Comparison of ENCODE assay signal across 8 cellular contexts in the genomic region with DNA sequence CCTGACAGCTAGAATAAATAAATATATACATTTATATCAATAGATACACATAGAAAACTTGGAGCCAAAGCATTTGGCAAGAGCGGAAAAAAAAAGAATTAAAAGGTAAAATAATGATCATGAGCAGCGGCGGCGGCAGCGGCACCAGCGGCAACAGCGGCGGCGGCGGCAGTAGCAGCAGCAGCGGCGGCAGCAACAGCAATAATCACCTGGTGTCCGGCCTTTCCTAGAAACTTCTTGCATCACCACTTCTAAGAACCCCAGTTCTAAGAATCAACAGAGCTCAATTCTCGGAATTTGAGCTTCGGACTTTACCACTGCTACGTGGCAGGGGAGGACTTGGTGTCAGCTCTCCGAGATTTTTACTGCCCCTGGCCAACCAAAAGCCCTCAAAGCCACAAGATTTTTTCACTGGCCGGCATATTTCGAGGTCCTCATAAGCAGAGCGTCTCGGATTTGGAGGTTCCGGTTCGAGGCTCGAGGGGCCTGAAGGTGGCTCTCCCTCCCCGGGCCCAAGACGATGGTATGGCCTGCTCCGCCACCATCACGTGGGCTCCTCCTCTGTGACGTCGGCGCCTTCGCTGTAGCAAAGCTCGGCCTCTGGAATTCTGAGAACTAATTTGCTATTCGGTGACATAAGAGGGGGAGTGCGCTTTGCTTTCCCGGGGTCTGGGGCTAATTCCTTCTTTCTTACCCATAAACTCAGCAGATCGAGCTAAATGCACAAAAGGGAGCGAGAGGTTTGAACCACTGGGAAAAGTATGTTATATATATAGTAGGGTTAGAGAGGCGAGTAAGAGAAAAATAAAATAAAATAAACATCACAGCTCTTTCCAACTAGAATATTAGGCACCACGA. TPM values are rescaled to one million over a fixed set of nuclear protein-coding genes. Genes with fewer than 3 reads are reported as not detected.
DNase-seq lines count a peak whose midpoint lies in the region; TF ChIP-seq lines count a peak whose summit lies in the region.

TSS of gene BCL6 (minus strand) at position 268 of the 858 bp plus-strand sequence. CDS start 11,775 bp downstream, outside the sequence.

- DNase-seq in EL: peak; percentile 97
- peak; percentile 66 for DNase-seq in HEK293T (ENCODE audit: extremely low spot score)
- peak; percentile 94 for DNase-seq in MV-4-11 (lab: John Stamatoyannopoulos, UW)
- DNase-seq in SJSA1 (ENCODE audit: low read depth in 1 of 2, low spot score in 2 of 2): peak; percentile 86 to 97
- DNase-seq in activated gamma-delta T cell treated with anti-CD3 and anti-CD28 coated beads, Interleukin-2, amount 50 U/mL, for 16 hours (ENCODE audit: low read depth): peak; percentile 78
- peak; percentile 99 for DNase-seq in fibroblast of villous mesenchyme (ENCODE audit: low read depth)
- DNase-seq in nephron progenitor cell: peak; percentile 85

- H3K36me3 ChIP-seq in SJSA1 (no peaks in the 10 kb centered on the region), stomach smooth muscle (ENCODE audit: control insufficient read depth in 2 of 2, insufficient read depth in 2 of 2, low read length in 2 of 2) (no peaks in the 10 kb centered on the region)

- H3K27me3 ChIP-seq in SJSA1 (replicated peaks) (no peaks in the 10 kb centered on the region), stomach smooth muscle (ENCODE audit: control insufficient read depth in 1 of 2, insufficient read depth in 2 of 2, low read length in 2 of 2) (no peaks in the 10 kb centered on the region)

- H3K27ac Mint-ChIP-seq in nephron progenitor cell: peak within 1 kb of the TSS; percentile 100

- POLR2A ChIA-PET in HEK293T (lab: Yijun Ruan, JAX): interaction anchor here (0.7 to 1.4 kb wide), 4 partner anchors 167 to 1203 kb away, joined by 3 to 5 read pairs (median 4); no protein-coding TSS in a partner anchor

- H3K27me3 Mint-ChIP-seq in nephron progenitor cell (ENCODE audit: low read depth, poor library complexity): peaks cover 10% of the 10 kb centered on the region

- H3K4me1 Mint-ChIP-seq in nephron progenitor cell: peaks cover 89% of the 10 kb centered on the region

- TF ChIP-seq CTCF in fibroblast of villous mesenchyme (IDR thresholded peaks at IDR 0.05; ENCODE audit: insufficient read depth, low read depth, low read length) (no peak), nephron progenitor cell (IDR thresholded peaks at IDR 0.05) (no peak)

- peak within 1 kb of the TSS; percentile 100 for H3K9ac ChIP-seq in stomach smooth muscle (ENCODE audit: low read length in 2 of 2)

- H3K36me3 Mint-ChIP-seq in nephron progenitor cell (ENCODE audit: low read depth): no peaks in the 10 kb centered on the region

- no peaks in the 10 kb centered on the region for H3K9me3 Mint-ChIP-seq in nephron progenitor cell

- CTCF ChIA-PET in HEK293T (lab: Yijun Ruan, JAX): interaction anchor here (0.6 to 0.7 kb wide), 4 partner anchors 10 to 1547 kb away, joined by 3 to 5 read pairs (median 4); no protein-coding TSS in a partner anchor

- H3K9me3 ChIP-seq in SJSA1 (replicated peaks) (no peaks in the 10 kb centered on the region), stomach smooth muscle (ENCODE audit: control insufficient read depth in 2 of 2, low read length in 2 of 2) (no peaks in the 10 kb centered on the region)

- peak within 1 kb of the TSS; percentile 99 for H3K4me3 Mint-ChIP-seq in nephron progenitor cell

- H3K27ac ChIP-seq in SJSA1: peak within 1 kb of the TSS; percentile 100
- H3K27ac ChIP-seq in stomach smooth muscle (ENCODE audit: low read length): peak within 1 kb of the TSS; percentile 100

- H3K4me3 ChIP-seq in SJSA1 (peak within 1 kb of the TSS; percentile 45), fibroblast of villous mesenchyme (ENCODE audit: low read depth, low read length) (peak within 1 kb of the TSS; percentile 93), stomach smooth muscle (ENCODE audit: low read length in 2 of 2) (peak within 1 kb of the TSS; percentile 82 to 91)

- H3K4me1 ChIP-seq in SJSA1 (replicated peaks): peaks cover 36% of the 10 kb centered on the region
- H3K4me1 ChIP-seq in stomach smooth muscle (ENCODE audit: control insufficient read depth, insufficient read depth, low read length): peaks cover 59% of the 10 kb centered on the region

TF ChIP-seq in HEK293T, 16 proteins besides CTCF, POLR2A, EP300 and RAD21:
- TF ChIP-seq BHLHE40 (IDR thresholded peaks at IDR 0.05; ENCODE audit: borderline replicate concordance) (peak; percentile 94), SUZ12 (IDR thresholded peaks at IDR 0.05) (no peak), FOXM1 (IDR thresholded peaks at IDR 0.05; ENCODE audit: borderline replicate concordance) (peak; percentile 25; the same call in 1 of the 2 replicates)

RNA-seq across cellular contexts. Expression of gene BCL6, which starts in this region (rescaled TPM):
- total RNA-seq in SJSA1 (2014; rRNA removed; shearing (Covaris generic)): 2.8 TPM in 2 replicates
- 17.4 and 26.8 TPM in 2 replicates for total RNA-seq in fibroblast of villous mesenchyme

Comparison
In these comparisons a context has a peak if more than half of its experiments do, and no peak if none do; other contexts are left out.
1. Peak in every context shown above with its lines: DNase-seq, H3K4me3 ChIP-seq and H3K27ac ChIP-seq.